9 cellular contexts compared by ENCODE assay signal in genomic region chr3:32568953-32569352, GRCh38. TPM values are rescaled to one million over a fixed set of nuclear protein-coding genes. Genes with fewer than 3 reads are reported as not detected.
DNase-seq lines count a peak whose midpoint lies in the region; FAIRE-seq and TF ChIP-seq lines count a peak whose summit lies in the region.
"Had no signal": no experiment of that assay in that cellular context is flagged by ENCODE, and none has a peak within 500 bp of the region (broad histone marks: within the 10 kb centered on the region; RNA-seq: fewer than 3 reads in every experiment).

No MANE protein-coding gene starts in this region.

- H3K4me1 Mint-ChIP-seq in osteocyte (ENCODE audit: unreplicated experiment) = peaks cover 34% of the 10 kb centered on the region

- 94% methylated on average over 2 of the region's 2 CpGs; no CpG with 5 or more reads in 1 of the 2 experiments for WGBS in H1 (ENCODE audit: extremely low coverage in 1 of 2, insufficient coverage in 1 of 2, insufficient read length in 1 of 2, insufficient replicate concordance in 2 of 2, low coverage in 1 of 2, low lambda C conversion rate in 2 of 2, missing lambda C conversion rate in 1 of 2), 2 experiments
- 94 to 98% methylated on average over 2 of the region's 2 CpGs for WGBS in thyroid gland, 2 donors

- H4K5ac ChIP-seq in H1 (ENCODE audit: insufficient read length, low read depth, low read length) = no peak overlapping the region

- POLR2A ChIA-PET in OCI-LY7 (lab: Charles Lee) (interaction anchor here (0.5 to 1.8 kb wide), 3 partner anchors 18 to 542 kb away, joined by 3 to 5 read pairs (median 4); no protein-coding TSS in a partner anchor), H1 (lab: Charles Lee; ENCODE audit: partially characterized antibody) (interaction anchor here (0.6 to 2.0 kb wide), 8 partner anchors 9 to 75 kb away, joined by 3 to 14 read pairs (median 4); no protein-coding TSS in a partner anchor)

- H3K4me1 ChIP-seq in OCI-LY7 (ENCODE audit: insufficient read depth, low read length, poor library complexity, severe bottlenecking) (peaks cover 23% of the 10 kb centered on the region), H1 (replicated peaks in 1 of 4; ENCODE audit: control insufficient read depth in 3 of 4, insufficient read depth in 4 of 4, low read length in 3 of 4) (peaks cover 0 to 9% (median 1%) of the 10 kb centered on the region in 4 experiments; a peak in 5 of 7 replicates), thyroid gland (peaks cover 10 to 11% of the 10 kb centered on the region in 2 donors)

- no peak overlapping the region for H2BK12ac ChIP-seq in H1 (ENCODE audit: low read depth, low read length)

- H2AFZ ChIP-seq in OCI-LY7 (ENCODE audit: low read length) (no peak overlapping the region), H1 (ENCODE audit: low read length) (no peak overlapping the region)

- no peak overlapping the region for H3K4ac ChIP-seq in H1 (replicated peaks; ENCODE audit: insufficient read length, low read depth, low read length)

- TF ChIP-seq CTCF in OCI-LY7 (conservative IDR thresholded peaks at IDR 0.05; ENCODE audit: low read length) (no peak), H1 (IDR thresholded peaks at IDR 0.05; ENCODE audit: control extremely low read depth in 1 of 3, insufficient read depth in 1 of 3, low read depth in 1 of 3, low read length in 3 of 3) (no peak), osteocyte (IDR thresholded peaks at IDR 0.05) (no peak), thyroid gland (IDR thresholded peaks at IDR 0.05) (no peak)

- no peak overlapping the region for H2BK15ac ChIP-seq in H1 (ENCODE audit: low read length)

- TF ChIP-seq EP300 in H1 (IDR thresholded peaks at IDR 0.05; ENCODE audit: borderline replicate concordance in 1 of 2, low read depth in 2 of 2, low read length in 2 of 2) = no peak

- H2BK20ac ChIP-seq in H1 (ENCODE audit: low read length) = no peak overlapping the region

- peak overlapping the region; percentile 98 for H3K4me2 ChIP-seq in OCI-LY7 (ENCODE audit: low read length)
- H3K4me2 ChIP-seq in H1 (ENCODE audit: insufficient read depth in 1 of 2, low read depth in 2 of 2, low read length in 2 of 2) = peak overlapping the region; percentile 78 to 98; a peak in 3 of 4 replicates

- H3K4me3 Mint-ChIP-seq in osteocyte (ENCODE audit: unreplicated experiment) = peak overlapping the region; percentile 89

- no peaks in the 10 kb centered on the region for H3K27me3 ChIP-seq in H1 (replicated peaks in 1 of 4; ENCODE audit: control insufficient read depth in 3 of 4, extremely low read depth in 1 of 4, insufficient read depth in 3 of 4, low read length in 3 of 4)
- H3K27me3 ChIP-seq in thyroid gland = no peaks in the 10 kb centered on the region

- no peak overlapping the region for H3K56ac ChIP-seq in H1 (replicated peaks; ENCODE audit: insufficient read length, low read depth, low read length)

- CTCF ChIA-PET in OCI-LY7 (lab: Charles Lee; ENCODE audit: unreplicated experiment) = no interaction called here
- CTCF ChIA-PET in H1 (lab: Charles Lee; ENCODE audit: partially characterized antibody) = interaction anchor here (0.6 to 1.1 kb wide), 3 partner anchors 59 to 99 kb away, joined by 3 read pairs; no protein-coding TSS in a partner anchor

- H3K18ac ChIP-seq in H1 (ENCODE audit: extremely low read depth, low read length) = no peak overlapping the region

- peaks cover 8% of the 10 kb centered on the region; the same call in 1 of the 2 replicates for H3K79me1 ChIP-seq in H1 (ENCODE audit: low read depth, low read length)

- peaks cover 4% of the 10 kb centered on the region for H3K23me2 ChIP-seq in H1 (ENCODE audit: low read depth, low read length)

- H3K9me2 ChIP-seq in OCI-LY7 (ENCODE audit: insufficient read depth, low read length) = no peaks in the 10 kb centered on the region

- H3K27me3 Mint-ChIP-seq in osteocyte (ENCODE audit: unreplicated experiment) = no peaks in the 10 kb centered on the region

- intact Hi-C loops in OCI-LY7 (cut with micrococcal nuclease; ENCODE audit: unreplicated experiment) (no loop called here), thyroid gland (cut with DNase I) (no loop called here)

- peak overlapping the region; percentile 81 for H3K4me3 ChIP-seq in OCI-LY7 (ENCODE audit: low read depth, low read length, poor library complexity, severe bottlenecking)
- peak overlapping the region in 2 of 4 experiments; percentile 82 to 97; a peak in 3 of 8 replicates for H3K4me3 ChIP-seq in H1 (ENCODE audit: extremely low read depth in 1 of 4, insufficient read depth in 2 of 4, low read depth in 3 of 4, low read length in 4 of 4)
- H3K4me3 ChIP-seq in thyroid gland (replicated peaks in 1 of 3) = peak overlapping the region in 1 of 3 donors; percentile 93

- TSS peak; percentile 64 for BruUV-seq in OCI-LY7 (replicated peaks; lab: Mats Ljungman, UMichigan)

- no peak for FAIRE-seq in H1 (lab: Jason Lieb, UNC)

- DNase-seq in ELR (ENCODE audit: low read depth) = peak; percentile 10
- no peak for DNase-seq in OCI-LY7 (ENCODE audit: low spot score)
- no peak for DNase-seq in H1 (ENCODE audit: low read depth in 1 of 2, low spot score in 2 of 2)
- no peak for DNase-seq in osteocyte (ENCODE audit: extremely low spot score, unreplicated experiment)
- no peak for DNase-seq in stimulated activated CD8-positive, alpha-beta memory T cell treated with anti-CD3 and anti-CD28 coated beads, Interleukin-4, amount 100 ng/mL, for 48 hours
- no peak for DNase-seq in NCI-H526 treated with DMSO at 0.1 percent for 48 hours (lab: John Stamatoyannopoulos, UW)
- no peak for DNase-seq in thyroid gland
- DNase-seq in middle frontal gyrus (ENCODE audit: extremely low spot score, low spot score) = no peak
- DNase-seq: SW 1271 had no signal

- no peak overlapping the region for H3K14ac ChIP-seq in H1 (ENCODE audit: insufficient read length)

- no peaks in the 10 kb centered on the region for H3K9me3 Mint-ChIP-seq in osteocyte (ENCODE audit: unreplicated experiment)

- H4K91ac ChIP-seq in H1 (replicated peaks; ENCODE audit: insufficient read length, low read length) = no peak overlapping the region

- H3K79me2 ChIP-seq in OCI-LY7 (ENCODE audit: insufficient read depth, low read depth, low read length) (peaks cover 67% of the 10 kb centered on the region), H1 (ENCODE audit: control insufficient read depth in 1 of 2, insufficient read depth in 2 of 2, low read length in 2 of 2) (peaks cover 2 to 71% of the 10 kb centered on the region in 2 experiments; a peak in 2 of 4 replicates)

- TF ChIP-seq RAD21 in H1 (IDR thresholded peaks at IDR 0.05 in 1 of 2, conservative IDR thresholded peaks at IDR 0.05 in 1 of 2; ENCODE audit: low read depth in 2 of 2, low read length in 2 of 2) = no peak

- TF ChIP-seq POLR2A in H1 (IDR thresholded peaks at IDR 0.05; ENCODE audit: control extremely low read depth in 1 of 2, low read depth in 2 of 2, low read length in 2 of 2) = no peak
- no peak for TF ChIP-seq POLR2A in thyroid gland (IDR thresholded peaks at IDR 0.05)

- H3K27ac ChIP-seq in OCI-LY7 (ENCODE audit: low read depth, low read length, poor library complexity, severe bottlenecking) = no peak overlapping the region
- H3K27ac ChIP-seq in H1 (ENCODE audit: low read depth, low read length) = no peak overlapping the region
- no peak overlapping the region for H3K27ac ChIP-seq in thyroid gland

- peaks cover 3% of the 10 kb centered on the region for H3K36me3 Mint-ChIP-seq in osteocyte (ENCODE audit: unreplicated experiment)

- no peak overlapping the region for H2BK5ac ChIP-seq in H1 (ENCODE audit: low read depth, low read length)

- H3K36me3 ChIP-seq in OCI-LY7 (ENCODE audit: insufficient read depth, low read length) = peaks cover 28% of the 10 kb centered on the region
- H3K36me3 ChIP-seq in H1 (ENCODE audit: control insufficient read depth in 2 of 4, insufficient read depth in 4 of 4, low read length in 3 of 4) = peaks cover 0 to 13% (median 3%) of the 10 kb centered on the region in 4 experiments; a peak in 2 of 8 replicates
- H3K36me3 ChIP-seq in thyroid gland = no peaks in the 10 kb centered on the region

- no peak overlapping the region for H3K9ac ChIP-seq in H1 (replicated peaks in 1 of 4; ENCODE audit: extremely low read depth in 1 of 4, low read depth in 3 of 4, low read length in 3 of 4)

- H3K9me3 ChIP-seq in OCI-LY7 (ENCODE audit: low read length) (no peaks in the 10 kb centered on the region), H1 (ENCODE audit: insufficient read depth in 2 of 2, low read depth in 1 of 2, low read length in 1 of 2) (no peaks in the 10 kb centered on the region), thyroid gland (no peaks in the 10 kb centered on the region)

- no peak overlapping the region for H2AK5ac ChIP-seq in H1 (ENCODE audit: low read depth, low read length)

- H4K20me1 ChIP-seq in OCI-LY7 (ENCODE audit: insufficient read depth, low read length) (peaks cover 16% of the 10 kb centered on the region), H1 (replicated peaks in 1 of 2; ENCODE audit: control insufficient read depth in 1 of 2, insufficient read depth in 2 of 2, low read length in 2 of 2) (peaks cover 0 to 7% of the 10 kb centered on the region in 2 experiments)

- no peak overlapping the region for H4K8ac ChIP-seq in H1 (ENCODE audit: extremely low read depth, insufficient read depth, low read length)

- H3K23ac ChIP-seq in H1 (ENCODE audit: insufficient read length) = no peak overlapping the region

- peak overlapping the region; percentile 31 for H3K27ac Mint-ChIP-seq in osteocyte (ENCODE audit: unreplicated experiment)

- no peak overlapping the region for H2BK120ac ChIP-seq in H1 (replicated peaks; ENCODE audit: low read depth, low read length)

TF ChIP-seq in H1, 55 proteins besides CTCF, POLR2A, EP300 and RAD21 (continues in another document):
- TF ChIP-seq SAP30 (IDR thresholded peaks at IDR 0.05; ENCODE audit: insufficient read depth, insufficient replicate concordance, low read length) (no peak), FOSL1 (IDR thresholded peaks at IDR 0.05; ENCODE audit: insufficient read depth, low read depth, low read length) (no peak), SIN3A (conservative IDR thresholded peaks at IDR 0.05 in 1 of 2, IDR thresholded peaks at IDR 0.05 in 1 of 2; ENCODE audit: low read depth in 1 of 2, low read length in 2 of 2) (no peak), KDM1A (IDR thresholded peaks at IDR 0.05; ENCODE audit: borderline replicate concordance, low read length) (no peak), CBX8 (IDR thresholded peaks at IDR 0.05; ENCODE audit: borderline replicate concordance, low read depth, low read length) (no peak)

RNA-seq across cellular contexts. Expression of gene DYNC1LI1, which starts 1.7 kb away (rescaled TPM):
- 28.6 TPM in 2 replicates for total RNA-seq in OCI-LY7 (2014; rRNA removed; shearing (Covaris generic))
- total RNA-seq in OCI-LY7 (2022) (38.9 and 48.7 TPM in 2 replicates), osteocyte (58.8 and 64.3 TPM in 2 replicates), thyroid gland (10 to 100 TPM; 23.5 to 46.0 (median 26.5) TPM)
- total RNA-seq in H1 (2021; fragmentation: NEBNext Ultra II Directional; extraction: Animal tissue kit (Norgen Biotek cat#: 25700)) = 44.2 and 45.1 TPM in 2 replicates
- polyA plus RNA-seq in H1 (2011; rRNA removed) = 13.2 and 13.6 TPM in 2 replicates
- polyA plus RNA-seq in H1 (2011; cell fraction: cytosol; rRNA removed) = 24.8 TPM
- polyA plus RNA-seq in H1 (2011; cell fraction: nucleus; rRNA removed) = 18.7 TPM
- polyA plus RNA-seq in H1 (2012, experiment 1 of 2) = 31.4 to 45.2 TPM (median 31.9 TPM) in 4 replicates
- polyA plus RNA-seq in H1 (2012, experiment 2 of 2) = 12.8 TPM
- polyA plus RNA-seq in H1 (2013, experiment 1 of 2) = 28.0 TPM
- 28.7 TPM for polyA plus RNA-seq in H1 (2013, experiment 2 of 2)
- polyA minus RNA-seq in H1 (2011; rRNA and poly(A)+ RNA removed) = 12.7 and 16.9 TPM in 2 replicates
- 23.3 TPM for polyA minus RNA-seq in H1 (2011; cell fraction: cytosol; rRNA and poly(A)+ RNA removed)
- 58.8 TPM for polyA minus RNA-seq in H1 (2011; cell fraction: nucleus; rRNA and poly(A)+ RNA removed)
